In genomic region chr4:56467284-56468096, GRCh38 we compare ENCODE assay signal across 8 cellular contexts. TPM values are rescaled to one million over a fixed set of nuclear protein-coding genes. Genes with fewer than 3 reads are reported as not detected.
A peak's percentile ranks its signal among the peaks of the same experiment; 100 is the strongest.
DNase-seq lines count a peak whose midpoint lies in the region; ATAC-seq and TF ChIP-seq lines count a peak whose summit lies in the region.

TSS of gene SRP72 (plus strand) at chr4:56467617. CDS start at chr4:56467636, 19 bp downstream.

- peaks cover 2% of the 10 kb centered on the region for H3K36me3 ChIP-seq in BJ (ENCODE audit: control insufficient read depth, insufficient read depth, low read length)

- no peaks in the 10 kb centered on the region for H3K27me3 ChIP-seq in BJ (ENCODE audit: control insufficient read depth, insufficient read depth, low read length)

- H3K4me3 ChIP-seq in BJ (ENCODE audit: low read depth, low read length), result peak within 1 kb of the TSS; percentile 87

- no peak for TF ChIP-seq CTCF in BJ (IDR thresholded peaks at IDR 0.05; ENCODE audit: insufficient read depth, low read depth, low read length)

- POLR2A ChIA-PET in BJ (lab: Charles Lee), result no interaction called here

- CTCF ChIA-PET in BJ (lab: Yijun Ruan, JAX), result interaction anchor here (0.6 kb wide), 1 partner anchor 19 kb away, joined by 3 read pairs; no protein-coding TSS in a partner anchor

- DNase-seq in BJ (ENCODE audit: low read depth), result peak; percentile 41
- peak; percentile 70 for DNase-seq in GM19240 (ENCODE audit: insufficient read length, low spot score)
- peak; percentile 90 for DNase-seq in NCI-H69 (lab: John Stamatoyannopoulos, UW)
- peak; percentile 88 for DNase-seq in activated CD4-positive, alpha-beta T cell treated with anti-CD3 and anti-CD28 coated beads, Interleukin-2, amount 50 U/mL, for 1 hour
- DNase-seq in dedifferentiated amniotic fluid mesenchymal stem cell (ENCODE audit: extremely low spot score), result peak; percentile 90
- DNase-seq in left lobe of liver (ENCODE audit: low spot score), result peak; percentile 85
- peak; percentile 85 for DNase-seq in stimulated activated CD4-positive, alpha-beta T cell treated with anti-CD3 and anti-CD28 coated beads, Interleukin-2, amount 100 ng/mL, for 4 hours (ENCODE audit: low read depth)

- ATAC-seq in HG03460 (IDR thresholded peaks at IDR 0.05; ENCODE audit: unreplicated experiment), result peak; percentile 95
- ATAC-seq in left lobe of liver, result peak; percentile 98

RNA-seq across cellular contexts. Expression of gene SRP72, which starts in this region (rescaled TPM):
- 118 and 145 TPM in 2 replicates for polyA plus RNA-seq in BJ (2011; rRNA removed)
- 78.8 and 93.5 TPM in 2 replicates for polyA minus RNA-seq in BJ (2011; rRNA and poly(A)+ RNA removed)
- total RNA-seq in left lobe of liver, result 40.1 TPM

Comparison
In these comparisons a context has a peak if more than half of its experiments do, and no peak if none do; other contexts are left out.
1. Peak in every context shown above with its lines: DNase-seq, ATAC-seq and H3K4me3 ChIP-seq.